In the genomic region with DNA sequence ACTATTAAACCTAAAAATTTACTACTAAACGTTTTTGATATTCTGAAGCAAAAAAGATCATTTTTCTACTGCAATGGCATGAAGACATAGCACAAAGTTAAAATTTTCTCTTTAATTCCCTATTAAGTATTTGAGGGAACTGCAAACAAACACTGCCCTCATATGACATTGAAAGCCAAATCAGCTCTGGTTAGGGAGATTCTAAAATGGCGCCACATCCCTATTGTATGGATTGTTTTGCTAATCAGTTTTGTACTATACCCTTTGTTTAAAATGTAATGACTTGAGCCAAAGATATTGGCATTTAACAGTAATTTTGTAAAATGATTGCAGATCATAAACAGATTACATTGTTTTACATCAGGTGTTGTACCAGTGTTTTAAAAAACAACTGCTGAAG, we compare ENCODE assay signal across 14 cellular contexts.
DNase-seq lines count a peak whose midpoint lies in the region; ATAC-seq, FAIRE-seq and TF ChIP-seq lines count a peak whose summit lies in the region.
"Had no signal": no experiment of that assay in that cellular context is flagged by ENCODE, and none has a peak within 500 bp of the region (broad histone marks: within the 10 kb centered on the region; RNA-seq: fewer than 3 reads in every experiment).

No MANE protein-coding gene starts in this region.

- H3K27me3 ChIP-seq in KMS-11 (ENCODE audit: insufficient read depth, low read depth) (no peaks in the 10 kb centered on the region), endodermal cell (ENCODE audit: control insufficient read depth, insufficient read depth, low read length, poor library complexity, severe bottlenecking) (no peaks in the 10 kb centered on the region)

- no peaks in the 10 kb centered on the region for H3K79me2 ChIP-seq in KMS-11 (ENCODE audit: insufficient read depth, low read depth)

- H3K4me3 ChIP-seq in KMS-11 (IDR thresholded peaks at IDR 0.05; ENCODE audit: insufficient read depth, low read depth, low read length) (no peak overlapping the region), endodermal cell (ENCODE audit: low read length) (no peak overlapping the region)

- no peaks in the 10 kb centered on the region for H3K27me3 Mint-ChIP-seq in endodermal cell (ENCODE audit: insufficient read depth)
- H3K27me3 Mint-ChIP-seq in stimulated activated naive B cell treated with anti-CD40 and anti-IgM and Interleukin-4, amounts not matched to agents 10 μg/mL and 1 μg/mL and 100 μg/mL, for 72 hours: no peaks in the 10 kb centered on the region

- H3K27ac Mint-ChIP-seq in endodermal cell: peak overlapping the region; percentile 45
- H3K27ac Mint-ChIP-seq in stimulated activated naive B cell treated with anti-CD40 and anti-IgM and Interleukin-4, amounts not matched to agents 10 μg/mL and 1 μg/mL and 100 μg/mL, for 72 hours: peak overlapping the region; percentile 92
- H3K27ac Mint-ChIP-seq: CD8-positive, alpha-beta T cell; T-helper 17 cell had no signal

- H3K36me3 ChIP-seq in KMS-11 (ENCODE audit: insufficient read depth) (no peaks in the 10 kb centered on the region), endodermal cell (ENCODE audit: control insufficient read depth, insufficient read depth, low read length) (no peaks in the 10 kb centered on the region)

- H3K4me1 Mint-ChIP-seq in endodermal cell: peaks cover 40% of the 10 kb centered on the region
- peaks cover 12 to 20% of the 10 kb centered on the region in 2 donors for H3K4me1 Mint-ChIP-seq in stimulated activated naive B cell treated with anti-CD40 and anti-IgM and Interleukin-4, amounts not matched to agents 10 μg/mL and 1 μg/mL and 100 μg/mL, for 72 hours

- H3K9ac ChIP-seq in KMS-11: no peak overlapping the region
- H3K9ac ChIP-seq in endodermal cell (ENCODE audit: extremely low read depth, low read length, poor library complexity, severe bottlenecking): no peak overlapping the region

- H3K36me3 Mint-ChIP-seq in endodermal cell (ENCODE audit: low read depth): peaks cover 9% of the 10 kb centered on the region
- H3K36me3 Mint-ChIP-seq in stimulated activated naive B cell treated with anti-CD40 and anti-IgM and Interleukin-4, amounts not matched to agents 10 μg/mL and 1 μg/mL and 100 μg/mL, for 72 hours: peaks cover 12 to 19% of the 10 kb centered on the region in 2 donors

- H3K4me1 ChIP-seq in KMS-11 (ENCODE audit: low read depth, poor library complexity, severe bottlenecking) (peaks cover 19% of the 10 kb centered on the region), endodermal cell (ENCODE audit: control insufficient read depth, insufficient read depth, low read length) (no peaks in the 10 kb centered on the region)

- TF ChIP-seq POLR2A in GM12891 (IDR thresholded peaks at IDR 0.05; ENCODE audit: low read depth, low read length): no peak

- no peak for TF ChIP-seq CTCF in KMS-11 (conservative IDR thresholded peaks at IDR 0.05; ENCODE audit: low read depth, low read length)
- TF ChIP-seq CTCF in endodermal cell (conservative IDR thresholded peaks at IDR 0.05): no peak

- peak overlapping the region; percentile 69; the same call in 1 of the 2 replicates for H3K4me2 ChIP-seq in KMS-11

- DNase-seq in GM12891 (ENCODE audit: insufficient read length, low spot score) (no peak), endodermal cell (no peak), NCI-H524 treated with DMSO at 0.1 percent for 48 hours (lab: John Stamatoyannopoulos, UW) (no peak), occipital lobe (lab: John Stamatoyannopoulos, UW) (no peak)
- DNase-seq in stimulated activated naive B cell treated with anti-CD40 and anti-IgM and Interleukin-4, amounts not matched to agents 10 μg/mL and 1 μg/mL and 100 μg/mL, for 72 hours: no peak
- DNase-seq: CD8-positive, alpha-beta T cell; EL; NCI-H187 treated with DMSO at 0.1 percent for 48 hours; NCI-H2171; NCI-H82; SIG-M5; T-helper 17 cell had no signal

- H3K9me3 ChIP-seq in endodermal cell (ENCODE audit: control insufficient read depth, low read length): no peaks in the 10 kb centered on the region

- H3K27ac ChIP-seq in KMS-11 (no peak overlapping the region), endodermal cell (ENCODE audit: low read depth, low read length) (no peak overlapping the region)

- H3K4me3 Mint-ChIP-seq in endodermal cell: no peak overlapping the region
- H3K4me3 Mint-ChIP-seq in stimulated activated naive B cell treated with anti-CD40 and anti-IgM and Interleukin-4, amounts not matched to agents 10 μg/mL and 1 μg/mL and 100 μg/mL, for 72 hours: no peak overlapping the region
- H3K4me3 Mint-ChIP-seq: CD8-positive, alpha-beta T cell; T-helper 17 cell had no signal

- ATAC-seq in stimulated activated naive B cell treated with anti-CD40 and anti-IgM and Interleukin-4, amounts not matched to agents 10 μg/mL and 1 μg/mL and 100 μg/mL, for 72 hours (replicated peaks): no peak
- no peak for ATAC-seq in HG03378 (IDR thresholded peaks at IDR 0.05; ENCODE audit: unreplicated experiment)
- ATAC-seq: CD8-positive, alpha-beta T cell; T-helper 17 cell had no signal

- H2AFZ ChIP-seq in KMS-11 (ENCODE audit: low read depth): no peak overlapping the region

- FAIRE-seq in GM12891 (lab: Jason Lieb, UNC): peak; percentile 43

- H3K9me3 Mint-ChIP-seq in endodermal cell: no peaks in the 10 kb centered on the region
- no peaks in the 10 kb centered on the region for H3K9me3 Mint-ChIP-seq in stimulated activated naive B cell treated with anti-CD40 and anti-IgM and Interleukin-4, amounts not matched to agents 10 μg/mL and 1 μg/mL and 100 μg/mL, for 72 hours
- H3K9me3 Mint-ChIP-seq: CD8-positive, alpha-beta T cell had no signal

- WGBS in endodermal cell (ENCODE audit: insufficient coverage in 1 of 2, insufficient read length in 1 of 2), 2 experiments: 0 to 24% methylated on average over 2 of the region's 2 CpGs

- no peaks in the 10 kb centered on the region for H4K20me1 ChIP-seq in KMS-11 (ENCODE audit: insufficient read depth)

TF ChIP-seq in GM12891, 5 proteins besides CTCF, POLR2A, EP300 and RAD21:
- TF ChIP-seq POU2F2 (IDR thresholded peaks at IDR 0.05; ENCODE audit: low read depth, low read length) (no peak), SPI1 (IDR thresholded peaks at IDR 0.05; ENCODE audit: low read depth, low read length) (no peak), PAX5 (IDR thresholded peaks at IDR 0.05; ENCODE audit: insufficient read depth, low read length, severe bottlenecking) (no peak), POLR2AphosphoS5 (IDR thresholded peaks at IDR 0.05; ENCODE audit: low read depth, low read length) (no peak), TAF1 (IDR thresholded peaks at IDR 0.05; ENCODE audit: low read depth, low read length) (no peak)
TF ChIP-seq in GM12891: peak in this region for 0.
